8 cellular contexts compared by ENCODE assay signal in genomic region chr2:7574385-7574784, GRCh38.
"Had no signal": no experiment of that assay in that cellular context is flagged by ENCODE, and none has a peak within 500 bp of the region (broad histone marks: within the 10 kb centered on the region; RNA-seq: fewer than 3 reads in every experiment).

No MANE protein-coding gene starts in this region.

- H3K4me3 ChIP-seq: GM23248, HAP-1 had no signal

- H3K27ac ChIP-seq: GM23248, HL-60 had no signal

- H3K9me3 ChIP-seq: HAP-1 had no signal

- H2AFZ ChIP-seq: GM23248 had no signal

- H3K4me1 ChIP-seq: HAP-1 had no signal

- DNase-seq: GM23248, GOT3, H7, HFFc6 had no signal

- H3K4me1 Mint-ChIP-seq: IgD-negative memory B cell had no signal

- H3K27ac Mint-ChIP-seq: HFFc6, IgD-negative memory B cell had no signal

- H3K36me3 ChIP-seq: HAP-1 had no signal

- H3K9ac ChIP-seq: GM23248 had no signal

- H3K4me3 Mint-ChIP-seq: HFFc6, IgD-negative memory B cell had no signal

- FAIRE-seq: HepG2 had no signal
